Comparison of ENCODE assay signal across 10 cellular contexts in genomic region chr7:27166475-27167169, GRCh38. TPM values are rescaled to one million over a fixed set of nuclear protein-coding genes. Genes with fewer than 3 reads are reported as not detected.
DNase-seq lines count a peak whose midpoint lies in the region; ATAC-seq and TF ChIP-seq lines count a peak whose summit lies in the region.
"Had no signal": no experiment of that assay in that cellular context is flagged by ENCODE, and none has a peak within 500 bp of the region (broad histone marks: within the 10 kb centered on the region; RNA-seq: fewer than 3 reads in every experiment).

No MANE protein-coding gene starts in this region.

- H3K4me3 ChIP-seq in MG63 (peak overlapping the region; percentile 62), fibroblast of villous mesenchyme (ENCODE audit: low read depth, low read length) (peak overlapping the region; percentile 67)

- H3K27me3 ChIP-seq in MG63: no peaks in the 10 kb centered on the region

- peaks cover 62% of the 10 kb centered on the region for H3K36me3 ChIP-seq in MG63
- H3K36me3 ChIP-seq: heart left ventricle had no signal

- ATAC-seq in HG02571 (IDR thresholded peaks at IDR 0.05; ENCODE audit: unreplicated experiment) (no peak), HG03095 (IDR thresholded peaks at IDR 0.05; ENCODE audit: unreplicated experiment) (no peak)
- ATAC-seq: heart left ventricle had no signal

- H3K9me3 ChIP-seq in MG63: no peaks in the 10 kb centered on the region
- H3K9me3 ChIP-seq: heart left ventricle had no signal

- DNase-seq in ELF-1 (ENCODE audit: low read depth, low spot score) (peak; percentile 68), MG63 (peak; percentile 38), fibroblast of villous mesenchyme (ENCODE audit: low read depth) (peak; percentile 50), retina (peak; percentile 77), NCI-H2029 treated with DMSO at 0.1 percent for 48 hours (lab: John Stamatoyannopoulos, UW) (no peak), C1 segment of cervical spinal cord (lab: John Stamatoyannopoulos, UW) (no peak)
- DNase-seq: H9 had no signal

- TF ChIP-seq CTCF in fibroblast of villous mesenchyme (IDR thresholded peaks at IDR 0.05; ENCODE audit: insufficient read depth, low read depth, low read length): no peak

RNA-seq across cellular contexts. Expression of gene HOXA9, which starts 1.3 kb away (rescaled TPM):
- total RNA-seq in MG63 (2014; rRNA removed; shearing (Covaris generic); ENCODE audit: low replicate concordance): 25.4 and 29.9 TPM in 2 replicates
- total RNA-seq in fibroblast of villous mesenchyme: 17.1 and 20.3 TPM in 2 replicates
- total RNA-seq: H9 had no signal

RNA-seq across cellular contexts. Expression of gene HOXA10, which starts 7.5 kb away (rescaled TPM):
- total RNA-seq in MG63 (2014; rRNA removed; shearing (Covaris generic); ENCODE audit: low replicate concordance): 18.0 and 26.7 TPM in 2 replicates
- 39.0 and 47.1 TPM in 2 replicates for total RNA-seq in fibroblast of villous mesenchyme
- total RNA-seq: H9 had no signal

RNA-seq across cellular contexts. Expression of gene HOXA7, which starts 10.1 kb away (rescaled TPM):
- 0.95 and 1.7 TPM in 2 replicates for total RNA-seq in MG63 (2014; rRNA removed; shearing (Covaris generic); ENCODE audit: low replicate concordance)
- 2.2 and 2.3 TPM in 2 replicates for total RNA-seq in fibroblast of villous mesenchyme
- total RNA-seq: H9 had no signal

RNA-seq across cellular contexts. Expression of gene HOXA3, which starts 14.2 kb away (rescaled TPM):
- 4.3 TPM in 1 of 2 replicates, not detected in the other for total RNA-seq in MG63 (2014; rRNA removed; shearing (Covaris generic); ENCODE audit: low replicate concordance)
- 9.3 and 11.7 TPM in 2 replicates for total RNA-seq in fibroblast of villous mesenchyme
- total RNA-seq: H9 had no signal

RNA-seq across cellular contexts. Expression of gene HOXA11, which starts 18.4 kb away (rescaled TPM):
- 3.2 and 3.7 TPM in 2 replicates for total RNA-seq in MG63 (2014; rRNA removed; shearing (Covaris generic); ENCODE audit: low replicate concordance)
- total RNA-seq in fibroblast of villous mesenchyme: 41.9 and 47.1 TPM in 2 replicates
- total RNA-seq: H9, heart left ventricle had no signal

Comparison
In these comparisons a context has a peak if more than half of its experiments do, and no peak if none do; other contexts are left out.
1. DNase-seq: peak in ELF-1 (single experiment), MG63 (single experiment), fibroblast of villous mesenchyme (single experiment) and retina (single experiment); none in NCI-H2029 treated with DMSO at 0.1 percent for 48 hours (single experiment) and C1 segment of cervical spinal cord (0 of 14).